ENCODE assay signal across 7 cellular contexts in genomic region chr5:139696167-139696893, GRCh38. TPM values are rescaled to one million over a fixed set of nuclear protein-coding genes. Genes with fewer than 3 reads are reported as not detected.
A peak's percentile ranks its signal among the peaks of the same experiment; 100 is the strongest.
DNase-seq lines count a peak whose midpoint lies in the region; TF ChIP-seq lines count a peak whose summit lies in the region.

No MANE protein-coding gene starts in this region.

- peaks cover 35% of the 10 kb centered on the region for H3K4me1 ChIP-seq in iPS-18a (ENCODE audit: control insufficient read depth, low read depth, low read length)
- peaks cover 34 to 64% (median 51%) of the 10 kb centered on the region in 4 donors for H3K4me1 ChIP-seq in stomach

- no peaks in the 10 kb centered on the region for H3K36me3 Mint-ChIP-seq in activated T-helper 1 cell treated with anti-CD3 and anti-CD28 coated beads, Interleukin-12 subunit alpha, Interleukin-12 subunit beta, Interleukin-2, Interleukin-4 antibody, amounts not matched to agents 30 ng/mL and 10 ng/mL and 1 ng/mL, durations not matched to agents 14 hours and 24 hours and 36 hours (ENCODE audit: low read depth)

- H3K4me1 Mint-ChIP-seq in activated T-helper 1 cell treated with anti-CD3 and anti-CD28 coated beads, Interleukin-12 subunit alpha, Interleukin-12 subunit beta, Interleukin-2, Interleukin-4 antibody, amounts not matched to agents 30 ng/mL and 10 ng/mL and 1 ng/mL, durations not matched to agents 14 hours and 24 hours and 36 hours (ENCODE audit: low read depth), result no peaks in the 10 kb centered on the region

- H3K27me3 ChIP-seq in iPS-18a (ENCODE audit: control insufficient read depth, insufficient read depth, low read length), result peaks cover 27% of the 10 kb centered on the region
- peaks cover 0 to 19% (median 11%) of the 10 kb centered on the region in 3 donors for H3K27me3 ChIP-seq in stomach

- intact Hi-C loops in activated T-helper 1 cell treated with anti-CD3 and anti-CD28 coated beads, Interleukin-12 subunit alpha, Interleukin-12 subunit beta, Interleukin-2, Interleukin-4 antibody, amounts not matched to agents 30 ng/mL and 10 ng/mL and 1 ng/mL, durations not matched to agents 14 hours and 24 hours and 36 hours (cut with micrococcal nuclease), result loop anchor here (2.0 kb wide), 1 partner anchor 14 kb away; no protein-coding TSS in a partner anchor
- intact Hi-C loops in stomach (cut with DNase I; ENCODE audit: low total_unique reads), result loop anchor here (10.0 kb wide), 1 partner anchor 68 kb away; no protein-coding TSS in a partner anchor

- H3K27me3 Mint-ChIP-seq in activated T-helper 1 cell treated with anti-CD3 and anti-CD28 coated beads, Interleukin-12 subunit alpha, Interleukin-12 subunit beta, Interleukin-2, Interleukin-4 antibody, amounts not matched to agents 30 ng/mL and 10 ng/mL and 1 ng/mL, durations not matched to agents 14 hours and 24 hours and 36 hours (ENCODE audit: insufficient read depth), result peaks cover 21% of the 10 kb centered on the region

- DNase-seq in HFF-Myc (ENCODE audit: extremely low read depth, low read depth), result no peak
- no peak for DNase-seq in activated T-helper 1 cell treated with anti-CD3 and anti-CD28 coated beads, Interleukin-12 subunit alpha, Interleukin-12 subunit beta, Interleukin-2, Interleukin-4 antibody, amounts not matched to agents 30 ng/mL and 10 ng/mL and 1 ng/mL, durations not matched to agents 14 hours and 24 hours and 36 hours (ENCODE audit: low spot score)
- no peak for DNase-seq in stomach
- no peak for DNase-seq in stimulated activated naive CD4-positive, alpha-beta T cell (lab: John Stamatoyannopoulos, UW)
- no peak for DNase-seq in HuH-7.5 (ENCODE audit: low spot score)
- DNase-seq in foreskin melanocyte, result no peak

- no peak for TF ChIP-seq CTCF in HFF-Myc (IDR thresholded peaks at IDR 0.05; ENCODE audit: low read depth, low read length, missing control alignments)
- no peak for TF ChIP-seq CTCF in stomach (IDR thresholded peaks at IDR 0.05)

- TF ChIP-seq EP300 in stomach (IDR thresholded peaks at IDR 0.05), result no peak

- H3K9me3 Mint-ChIP-seq in activated T-helper 1 cell treated with anti-CD3 and anti-CD28 coated beads, Interleukin-12 subunit alpha, Interleukin-12 subunit beta, Interleukin-2, Interleukin-4 antibody, amounts not matched to agents 30 ng/mL and 10 ng/mL and 1 ng/mL, durations not matched to agents 14 hours and 24 hours and 36 hours, result no peaks in the 10 kb centered on the region

- 61 to 66% (median 64%) methylated on average over 21 of the region's 21 CpGs for WGBS in stomach, 5 donors

- H3K9ac ChIP-seq in iPS-18a (ENCODE audit: low read length), result peak overlapping the region; percentile 50

- H3K36me3 ChIP-seq in iPS-18a (ENCODE audit: control insufficient read depth, low read depth, low read length), result no peaks in the 10 kb centered on the region
- H3K36me3 ChIP-seq in stomach, result no peaks in the 10 kb centered on the region

- peak overlapping the region; percentile 29 for H3K4me3 Mint-ChIP-seq in activated T-helper 1 cell treated with anti-CD3 and anti-CD28 coated beads, Interleukin-12 subunit alpha, Interleukin-12 subunit beta, Interleukin-2, Interleukin-4 antibody, amounts not matched to agents 30 ng/mL and 10 ng/mL and 1 ng/mL, durations not matched to agents 14 hours and 24 hours and 36 hours

- no peak for TF ChIP-seq POLR2A in stomach (IDR thresholded peaks at IDR 0.05)

- H3K27ac ChIP-seq in iPS-18a (ENCODE audit: low read length), result no peak overlapping the region
- H3K27ac ChIP-seq in stomach, result peak overlapping the region; percentile 77 to 92 (median 86)

- no peak overlapping the region for H3K27ac Mint-ChIP-seq in activated T-helper 1 cell treated with anti-CD3 and anti-CD28 coated beads, Interleukin-12 subunit alpha, Interleukin-12 subunit beta, Interleukin-2, Interleukin-4 antibody, amounts not matched to agents 30 ng/mL and 10 ng/mL and 1 ng/mL, durations not matched to agents 14 hours and 24 hours and 36 hours

- H3K9me3 ChIP-seq in iPS-18a (ENCODE audit: control insufficient read depth, low read depth, low read length), result no peaks in the 10 kb centered on the region
- H3K9me3 ChIP-seq in stomach, result no peaks in the 10 kb centered on the region

- H3K4me3 ChIP-seq in HFF-Myc (replicated peaks; ENCODE audit: low read depth, low read length) (peak overlapping the region; percentile 41), iPS-18a (ENCODE audit: low read length) (peak overlapping the region; percentile 51), stomach (peak overlapping the region; percentile 30 to 50 (median 41))

RNA-seq across cellular contexts. Expression of gene CXXC5, which starts 48.2 kb away (rescaled TPM):
- total RNA-seq in activated T-helper 1 cell treated with anti-CD3 and anti-CD28 coated beads, Interleukin-12 subunit alpha, Interleukin-12 subunit beta, Interleukin-2, Interleukin-4 antibody, amounts not matched to agents 30 ng/mL and 10 ng/mL and 1 ng/mL, durations not matched to agents 14 hours and 24 hours and 36 hours, result 0.88 and 1.7 TPM in 2 replicates
- 100 to 1,000 TPM in 1 of 5 donors, 10 to 100 TPM in 4; 25.9 to 101 (median 32.7) TPM for total RNA-seq in stomach
- polyA plus RNA-seq in stomach, result 10 to 100 TPM; 18.3 to 26.3 (median 22.2) TPM
